In genomic region chr9:134945509-134946275, GRCh38 we compare ENCODE assay signal across 21 cellular contexts. TPM values are rescaled to one million over a fixed set of nuclear protein-coding genes. Genes with fewer than 3 reads are reported as not detected.
DNase-seq lines count a peak whose midpoint lies in the region; ATAC-seq, FAIRE-seq and TF ChIP-seq lines count a peak whose summit lies in the region.
"Had no signal": no experiment of that assay in that cellular context is flagged by ENCODE, and none has a peak within 500 bp of the region (broad histone marks: within the 10 kb centered on the region; RNA-seq: fewer than 3 reads in every experiment).

No MANE protein-coding gene starts in this region.

- WGBS in IMR-90 (ENCODE audit: extremely low coverage in 2 of 2, insufficient read length in 1 of 2), 2 experiments: 93% methylated on average over 3 of the region's 12 CpGs; no CpG with 5 or more reads in 1 of the 2 experiments
- 55% methylated on average over 9 of the region's 12 CpGs for WGBS in GM12878 (ENCODE audit: insufficient coverage, insufficient replicate concordance, low lambda C conversion rate, missing lambda C conversion rate)
- WGBS in sigmoid colon, 2 donors: 87 to 94% methylated on average over 12 of the region's 12 CpGs

- H2BK20ac ChIP-seq in IMR-90 (ENCODE audit: low read depth, low read length): no peak overlapping the region

- no peak overlapping the region for H4K8ac ChIP-seq in IMR-90 (ENCODE audit: low read depth in 2 of 2, low read length in 2 of 2)

- H3K4me2 ChIP-seq in IMR-90 (ENCODE audit: low read depth, low read length) (no peak overlapping the region), GM12878 (ENCODE audit: control insufficient read depth, insufficient read depth) (no peak overlapping the region), osteoblast (ENCODE audit: insufficient read depth, low read length) (no peak overlapping the region)
- H3K4me2 ChIP-seq: KMS-11 had no signal

- in situ Hi-C loops in IMR-90 (cut with MboI; ENCODE audit: low sequenced_read_pairs) (no loop called here), GM12878 (cut with MboI) (no loop called here)

- no peak overlapping the region for H2AK9ac ChIP-seq in IMR-90 (replicated peaks; ENCODE audit: low read depth, low read length, poor library complexity)

- FAIRE-seq in GM12878 (lab: Jason Lieb, UNC): no peak

- H3K27me3 ChIP-seq in IMR-90 (ENCODE audit: control insufficient read depth, insufficient read depth, low read length) (peaks cover 40% of the 10 kb centered on the region), GM12878 (replicated peaks in 1 of 2; ENCODE audit: control insufficient read depth in 2 of 2, insufficient read depth in 2 of 2, low read length in 1 of 2) (no peaks in the 10 kb centered on the region; a peak in 2 of 4 replicates), osteoblast (ENCODE audit: insufficient read depth, low read length) (peaks cover 23% of the 10 kb centered on the region), sigmoid colon (peaks cover 0 to 74% (median 41%) of the 10 kb centered on the region in 3 donors)
- H3K27me3 ChIP-seq: BE2C had no signal

- no peaks in the 10 kb centered on the region for H3K4me1 Mint-ChIP-seq in naive thymus-derived CD8-positive, alpha-beta T cell

- TF ChIP-seq RAD21 in IMR-90 (IDR thresholded peaks at IDR 0.05; ENCODE audit: low read length) (no peak), GM12878 (IDR thresholded peaks at IDR 0.05; ENCODE audit: insufficient read depth, low read depth, low read length) (no peak)

- H4K20me1 ChIP-seq in IMR-90 (ENCODE audit: insufficient read depth, low read length) (no peaks in the 10 kb centered on the region), GM12878 (ENCODE audit: control insufficient read depth, insufficient read depth) (no peaks in the 10 kb centered on the region), osteoblast (ENCODE audit: insufficient read depth, low read length) (no peaks in the 10 kb centered on the region)

- no peaks in the 10 kb centered on the region for H3K36me3 Mint-ChIP-seq in naive thymus-derived CD8-positive, alpha-beta T cell

- RAD21 ChIA-PET in GM12878 (lab: Charles Lee; ENCODE audit: unreplicated experiment): no interaction called here

- BruUV-seq in IMR-90 (replicated peaks; lab: Mats Ljungman, UMichigan) (no TSS peak), GM12878 (replicated peaks; lab: Mats Ljungman, UMichigan) (no TSS peak)

- H4K5ac ChIP-seq in IMR-90 (ENCODE audit: low read depth, low read length): no peak overlapping the region

- no peak overlapping the region for H3K27ac Mint-ChIP-seq in naive thymus-derived CD8-positive, alpha-beta T cell

- SMC1A ChIA-PET in GM12878 (lab: Charles Lee; ENCODE audit: uncharacterized antibody, unreplicated experiment): no interaction called here

- H3K9me1 ChIP-seq in IMR-90 (ENCODE audit: insufficient read depth, low read length): no peaks in the 10 kb centered on the region; the same call in 1 of the 2 replicates

- H3K9ac ChIP-seq in IMR-90 (ENCODE audit: low read depth, low read length) (no peak overlapping the region), GM12878 (ENCODE audit: control insufficient read depth, insufficient read depth, low read length) (no peak overlapping the region)
- H3K9ac ChIP-seq: KMS-11 had no signal

- DNase-seq in IMR-90: no peak
- DNase-seq in NCI-H2171 (lab: John Stamatoyannopoulos, UW): peak; percentile 71
- no peak for DNase-seq in GM12878 (ENCODE audit: low read depth, low spot score)
- DNase-seq in osteoblast (ENCODE audit: insufficient read length, low spot score, missing footprints): peak; percentile 58
- no peak for DNase-seq in naive thymus-derived CD8-positive, alpha-beta T cell
- no peak for DNase-seq in sigmoid colon
- DNase-seq: BE2C; DMS79 treated with DMSO at 0.1 percent for 48 hours; GOT3; NCI-H1105; NCI-H2081 treated with DMSO at 0.1 percent for 48 hours; NCI-H446 treated with DMSO at 0.1 percent for 48 hours; NK-92 treated with Interleukin-12 subunit alpha and Interleukin-12 subunit beta, amount 100 ng/mL, for 24 hours; T-helper 1 cell had no signal

- H2AFZ ChIP-seq in IMR-90 (replicated peaks; ENCODE audit: low read length, poor library complexity): no peak overlapping the region
- H2AFZ ChIP-seq in GM12878 (ENCODE audit: control insufficient read depth, low read depth, low read length): no peak overlapping the region
- no peak overlapping the region for H2AFZ ChIP-seq in osteoblast (ENCODE audit: low read length)

- H3K9me3 Mint-ChIP-seq in naive thymus-derived CD8-positive, alpha-beta T cell: no peaks in the 10 kb centered on the region

- H3K14ac ChIP-seq in IMR-90 (replicated peaks; ENCODE audit: low read depth, low read length): no peak overlapping the region

- H3K4me3 ChIP-seq in IMR-90 (ENCODE audit: insufficient read depth, low read depth, low read length): no peak overlapping the region
- H3K4me3 ChIP-seq in GM12878: no peak overlapping the region
- no peak overlapping the region for H3K4me3 ChIP-seq in osteoblast (ENCODE audit: insufficient read depth, low read length)
- H3K4me3 ChIP-seq in sigmoid colon: no peak overlapping the region
- H3K4me3 ChIP-seq: SJSA1 had no signal

- H3K27ac ChIP-seq in IMR-90 (ENCODE audit: insufficient read depth, low read length) (no peak overlapping the region), GM12878 (ENCODE audit: control insufficient read depth, insufficient read depth) (no peak overlapping the region), osteoblast (ENCODE audit: low read depth, low read length) (no peak overlapping the region), sigmoid colon (no peak overlapping the region)
- H3K27ac ChIP-seq: KMS-11, SJSA1 had no signal

- H3K79me1 ChIP-seq in IMR-90 (ENCODE audit: low read depth in 1 of 2, low read length in 2 of 2): no peaks in the 10 kb centered on the region

- H2BK15ac ChIP-seq in IMR-90 (ENCODE audit: low read depth, low read length): no peak overlapping the region

- POLR2A ChIA-PET in IMR-90 (lab: Charles Lee; ENCODE audit: unreplicated experiment): no interaction called here
- POLR2A ChIA-PET in GM12878 (lab: Charles Lee): no interaction called here
- POLR2A ChIA-PET in naive thymus-derived CD8-positive, alpha-beta T cell (lab: Charles Lee): no interaction called here

- intact Hi-C loops in IMR-90 (cut with micrococcal nuclease): no loop called here
- intact Hi-C loops in GM12878 (cut with micrococcal nuclease; ENCODE audit: unreplicated experiment): no loop called here
- intact Hi-C loops in sigmoid colon (cut with DNase I): no loop called here

- CTCF ChIA-PET in IMR-90 (lab: Yijun Ruan, JAX) (no interaction called here), GM12878 (lab: Yijun Ruan, JAX) (no interaction called here)

- H3K4me1 ChIP-seq in IMR-90 (ENCODE audit: control insufficient read depth, insufficient read depth, low read length) (no peaks in the 10 kb centered on the region), GM12878 (ENCODE audit: control insufficient read depth, insufficient read depth, low read length) (no peaks in the 10 kb centered on the region), osteoblast (ENCODE audit: insufficient read depth, low read length) (no peaks in the 10 kb centered on the region), sigmoid colon (peaks cover 0 to 25% (median 16%) of the 10 kb centered on the region in 4 donors)
- H3K4me1 ChIP-seq: SJSA1 had no signal

- no peak overlapping the region for H2AK5ac ChIP-seq in IMR-90 (ENCODE audit: low read depth, low read length)

- no peak overlapping the region for H3K4ac ChIP-seq in IMR-90 (ENCODE audit: low read depth, low read length)

- H4K91ac ChIP-seq in IMR-90 (ENCODE audit: insufficient read depth, low read depth, low read length): no peak overlapping the region

- H3K23ac ChIP-seq in IMR-90 (ENCODE audit: low read depth, low read length): no peak overlapping the region

- no peak overlapping the region for H3K4me3 Mint-ChIP-seq in naive thymus-derived CD8-positive, alpha-beta T cell

- peaks cover 0 to 4% (median 0%) of the 10 kb centered on the region in 5 donors for H3K27me3 Mint-ChIP-seq in naive thymus-derived CD8-positive, alpha-beta T cell

- peak overlapping the region; percentile 72 for H2BK5ac ChIP-seq in IMR-90 (ENCODE audit: low read depth, low read length, poor library complexity, severe bottlenecking)

- no peak for TF ChIP-seq EP300 in GM12878 (IDR thresholded peaks at IDR 0.05; ENCODE audit: borderline replicate concordance in 1 of 2, control insufficient read depth in 1 of 2, low read depth in 2 of 2, low read length in 2 of 2)
- no peak for TF ChIP-seq EP300 in sigmoid colon (IDR thresholded peaks at IDR 0.05)

- H3K36me3 ChIP-seq in IMR-90 (ENCODE audit: control insufficient read depth, insufficient read depth, low read length) (no peaks in the 10 kb centered on the region), GM12878 (ENCODE audit: control insufficient read depth in 2 of 2, insufficient read depth in 2 of 2, low read length in 1 of 2) (no peaks in the 10 kb centered on the region), osteoblast (ENCODE audit: insufficient read depth, low read length) (no peaks in the 10 kb centered on the region), sigmoid colon (no peaks in the 10 kb centered on the region)
- H3K36me3 ChIP-seq: BE2C, SJSA1 had no signal

- H3K18ac ChIP-seq in IMR-90 (ENCODE audit: low read depth, low read length): no peak overlapping the region

- no peaks in the 10 kb centered on the region for H3K79me2 ChIP-seq in GM12878 (ENCODE audit: control insufficient read depth, insufficient read depth, low read length)
- no peaks in the 10 kb centered on the region for H3K79me2 ChIP-seq in osteoblast (ENCODE audit: insufficient read depth, low read length)

- H3K9me3 ChIP-seq in IMR-90 (ENCODE audit: control insufficient read depth, insufficient read depth, low read length) (no peaks in the 10 kb centered on the region), GM12878 (replicated peaks; ENCODE audit: control insufficient read depth, insufficient read depth, low read length) (no peaks in the 10 kb centered on the region), osteoblast (ENCODE audit: low read depth, low read length) (no peaks in the 10 kb centered on the region), sigmoid colon (no peaks in the 10 kb centered on the region)
- H3K9me3 ChIP-seq: BE2C, SJSA1 had no signal

- TF ChIP-seq POLR2A in IMR-90 (IDR thresholded peaks at IDR 0.05; ENCODE audit: low read depth, low read length) (no peak), GM12878 (IDR thresholded peaks at IDR 0.05; ENCODE audit: low read depth, low read length) (no peak), sigmoid colon (IDR thresholded peaks at IDR 0.05) (no peak)

- dilution Hi-C loops in IMR-90 (cut with HindIII; ENCODE audit: low sequenced_read_pairs, unreplicated experiment): no loop called here

- H2BK120ac ChIP-seq in IMR-90 (ENCODE audit: low read depth, low read length): no peak overlapping the region

- H3K56ac ChIP-seq in IMR-90 (ENCODE audit: extremely low read depth, insufficient read depth, low read length): no peak overlapping the region

- TF ChIP-seq CTCF in IMR-90 (conservative IDR thresholded peaks at IDR 0.05; ENCODE audit: low read depth, low read length) (no peak), GM12878 (IDR thresholded peaks at IDR 0.05 in 2 of 3, conservative IDR thresholded peaks at IDR 0.05 in 1 of 3; ENCODE audit: control insufficient read depth in 2 of 3, extremely low read depth in 1 of 3, insufficient read depth in 1 of 3, low read depth in 3 of 3, low read length in 3 of 3) (no peak), osteoblast (IDR thresholded peaks at IDR 0.05; ENCODE audit: extremely low read depth, low read depth, low read length) (no peak), sigmoid colon (IDR thresholded peaks at IDR 0.05) (no peak)

- ATAC-seq in IMR-90 (ENCODE audit: low read depth) (no peak), GM12878 (no peak), HG03025 (IDR thresholded peaks at IDR 0.05; ENCODE audit: low FRiP score, unreplicated experiment) (no peak)
- ATAC-seq in naive thymus-derived CD8-positive, alpha-beta T cell: no peak
- ATAC-seq: HCT116, Panc1 had no signal

RNA-seq across cellular contexts. Expression of gene FCN1, which starts 28.0 kb away (rescaled TPM):
- not detected in 2 replicates for total RNA-seq in IMR-90 (2012; rRNA removed)
- polyA plus RNA-seq in IMR-90 (2012; rRNA removed): not detected in 2 replicates
- polyA plus RNA-seq in IMR-90 (2012; cell fraction: cytosol; rRNA removed): not detected in 2 replicates
- polyA plus RNA-seq in IMR-90 (2012; cell fraction: nucleus; rRNA removed; ENCODE audit: low replicate concordance): not detected in 2 replicates
- not detected in 2 replicates for total RNA-seq in GM12878 (2013; cell fraction: nucleolus; rRNA removed)
- total RNA-seq in GM12878 (2014; rRNA removed): not detected in 2 replicates
- not detected in 2 replicates for total RNA-seq in GM12878 (2014; rRNA removed; fragmentation: Illumina TruSeq; extraction: Trizol)
- total RNA-seq in GM12878 (2021): 0.08 TPM in 1 of 2 replicates, not detected in the other
- polyA plus RNA-seq in GM12878 (2011; ENCODE audit: low read depth): not detected
- not detected in 2 replicates for polyA plus RNA-seq in GM12878 (2011; rRNA removed)
- not detected in 2 replicates for polyA plus RNA-seq in GM12878 (2011; cell fraction: cytosol; rRNA removed)
- polyA plus RNA-seq in GM12878 (2011; cell fraction: nucleus; rRNA removed): not detected in 2 replicates
- polyA plus RNA-seq in GM12878 (2012): not detected in 2 replicates
- not detected in 2 replicates for polyA plus RNA-seq in GM12878 (2014; fragmentation: Illumina TruSeq; extraction: Trizol)
- not detected for polyA plus RNA-seq in GM12878 (2014; fragmentation: Nextera tagmentation; extraction: Ambion mirVana)
- polyA plus RNA-seq in GM12878 (2014; rRNA removed): not detected in 2 replicates
- not detected for polyA plus RNA-seq in GM12878 (2016; fragmentation: Nextera tagmentation; extraction: Ambion mirVana)
- not detected in 2 replicates for polyA minus RNA-seq in GM12878 (2011; rRNA and poly(A)+ RNA removed)
- not detected in 2 replicates for polyA minus RNA-seq in GM12878 (2011; cell fraction: cytosol; rRNA and poly(A)+ RNA removed)
- not detected in 2 replicates for polyA minus RNA-seq in GM12878 (2011; cell fraction: nucleus; rRNA and poly(A)+ RNA removed)
- total RNA-seq in osteoblast: not detected in 2 replicates
- 1 to 10 TPM; 1.1 to 1.3 TPM for total RNA-seq in naive thymus-derived CD8-positive, alpha-beta T cell
- polyA plus RNA-seq in naive thymus-derived CD8-positive, alpha-beta T cell: 1 to 10 TPM in 2 of 3 donors, under 1 TPM in 1; 0.59 to 3.1 (median 2.2) TPM
- 1 to 10 TPM; 1.2 to 6.9 (median 1.9) TPM for total RNA-seq in sigmoid colon
- polyA plus RNA-seq in sigmoid colon: 1 to 10 TPM in 2 of 3 donors, under 1 TPM in 1; 0.69 to 2.8 (median 1.2) TPM
- total RNA-seq: A673, HT1080, SJSA1 had no signal

Comparison
In these comparisons a context has a peak if more than half of its experiments do, and no peak if none do; other contexts are left out.
1. DNase-seq: peak in NCI-H2171 (single experiment) and osteoblast (single experiment); none in IMR-90 (single experiment), GM12878 (single experiment), naive thymus-derived CD8-positive, alpha-beta T cell (0 of 10) and sigmoid colon (single experiment).